ENCODE assay signal across 12 cellular contexts in the genomic region with DNA sequence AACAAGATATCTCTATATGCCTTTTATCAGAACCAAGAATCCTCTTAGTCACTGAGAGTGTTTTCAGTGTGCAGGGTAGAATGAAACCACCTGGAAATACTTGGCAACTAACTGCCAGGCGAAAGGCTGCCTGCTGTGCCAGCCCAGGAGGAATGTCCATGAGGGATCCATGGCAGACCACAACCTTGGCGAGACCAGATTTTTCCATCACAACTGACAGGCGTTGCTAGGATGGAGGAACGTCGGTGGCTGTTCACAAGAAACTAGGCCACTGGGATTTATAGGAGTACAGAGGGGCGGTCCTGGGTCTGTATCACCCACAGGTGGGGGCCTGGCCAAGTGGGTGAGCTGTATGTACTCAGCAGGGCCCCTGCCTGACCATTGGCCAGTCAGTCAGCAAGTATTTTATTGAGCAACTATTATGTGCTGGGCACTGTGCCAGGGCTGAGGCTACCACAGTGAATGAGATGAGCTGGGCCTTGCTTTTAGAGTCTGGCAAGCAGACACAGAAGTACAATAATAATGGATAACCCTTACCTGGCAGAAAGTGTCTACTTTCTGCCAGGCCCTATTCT.
DNase-seq lines count a peak whose midpoint lies in the region; TF ChIP-seq lines count a peak whose summit lies in the region.
"Had no signal": no experiment of that assay in that cellular context is flagged by ENCODE, and none has a peak within 500 bp of the region (broad histone marks: within the 10 kb centered on the region; RNA-seq: fewer than 3 reads in every experiment).

No MANE protein-coding gene starts in this region.

- no peak overlapping the region for H3K4me3 Mint-ChIP-seq in osteocyte (ENCODE audit: unreplicated experiment)
- H3K4me3 Mint-ChIP-seq: CD8-positive, alpha-beta memory T cell had no signal

- no peak overlapping the region for H3K4me3 ChIP-seq in choroid plexus epithelial cell (ENCODE audit: low read depth, low read length)

- TF ChIP-seq CTCF in choroid plexus epithelial cell (conservative IDR thresholded peaks at IDR 0.05; ENCODE audit: low read depth, low read length): no peak
- no peak for TF ChIP-seq CTCF in osteocyte (IDR thresholded peaks at IDR 0.05)

- DNase-seq in EL: peak; percentile 14
- DNase-seq in M059J (ENCODE audit: low read depth): peak; percentile 31
- DNase-seq in choroid plexus epithelial cell (ENCODE audit: low read depth): peak; percentile 92
- peak; percentile 23 for DNase-seq in posterior vena cava (ENCODE audit: low spot score)
- DNase-seq in osteocyte (ENCODE audit: extremely low spot score, unreplicated experiment): no peak
- no peak for DNase-seq in SIG-M5 (lab: John Stamatoyannopoulos, UW)
- no peak for DNase-seq in stimulated activated CD4-positive, alpha-beta T cell treated with anti-CD3 and anti-CD28 coated beads, Interleukin-4, amount 100 ng/mL, for 1 hour
- DNase-seq: CD8-positive, alpha-beta memory T cell; H7; NCI-H1092; NCI-H446; Right ventricle myocardium superior had no signal

- H3K27ac Mint-ChIP-seq in osteocyte (ENCODE audit: unreplicated experiment): no peak overlapping the region
- H3K27ac Mint-ChIP-seq: CD8-positive, alpha-beta memory T cell had no signal

- H3K36me3 Mint-ChIP-seq in osteocyte (ENCODE audit: unreplicated experiment): no peaks in the 10 kb centered on the region
- H3K36me3 Mint-ChIP-seq: CD8-positive, alpha-beta memory T cell had no signal

- intact Hi-C loops in posterior vena cava (cut with DNase I): no loop called here

- no peaks in the 10 kb centered on the region for H3K4me1 Mint-ChIP-seq in osteocyte (ENCODE audit: unreplicated experiment)
- H3K4me1 Mint-ChIP-seq: CD8-positive, alpha-beta memory T cell had no signal

- H3K9me3 Mint-ChIP-seq in osteocyte (ENCODE audit: unreplicated experiment): no peaks in the 10 kb centered on the region
- H3K9me3 Mint-ChIP-seq: CD8-positive, alpha-beta memory T cell had no signal

- H3K27me3 Mint-ChIP-seq in osteocyte (ENCODE audit: unreplicated experiment): peaks cover 26% of the 10 kb centered on the region

Comparison
In these comparisons a context has a peak if more than half of its experiments do, and no peak if none do; other contexts are left out.
1. DNase-seq: peak in EL (single experiment), M059J (single experiment), choroid plexus epithelial cell (single experiment) and posterior vena cava (single experiment); none in osteocyte (single experiment), SIG-M5 (single experiment) and stimulated activated CD4-positive, alpha-beta T cell treated with anti-CD3 and anti-CD28 coated beads, Interleukin-4, amount 100 ng/mL, for 1 hour (single experiment).